Comparison of ENCODE assay signal across 20 cellular contexts in genomic region chr11:100316990-100317389, GRCh38.
A peak's percentile ranks its signal among the peaks of the same experiment; 100 is the strongest.
DNase-seq lines count a peak whose midpoint lies in the region; ATAC-seq, FAIRE-seq and TF ChIP-seq lines count a peak whose summit lies in the region.
"Had no signal": no experiment of that assay in that cellular context is flagged by ENCODE, and none has a peak within 500 bp of the region (broad histone marks: within the 10 kb centered on the region; RNA-seq: fewer than 3 reads in every experiment).

No MANE protein-coding gene starts in this region.

- H3K23me2 ChIP-seq in H1 (ENCODE audit: low read depth, low read length), result no peaks in the 10 kb centered on the region

- no peak for ATAC-seq in GM19035 (IDR thresholded peaks at IDR 0.05; ENCODE audit: unreplicated experiment)

- H3K9me3 ChIP-seq in H1 (ENCODE audit: insufficient read depth in 2 of 2, low read depth in 1 of 2, low read length in 1 of 2), result no peaks in the 10 kb centered on the region
- H3K9me3 ChIP-seq in neural progenitor cell (ENCODE audit: low read depth), result no peaks in the 10 kb centered on the region
- no peaks in the 10 kb centered on the region for H3K9me3 ChIP-seq in CD4-positive, alpha-beta memory T cell (ENCODE audit: control insufficient read depth in 1 of 2, low read length in 2 of 2)
- H3K9me3 ChIP-seq in right atrium auricular region, result no peaks in the 10 kb centered on the region
- H3K9me3 ChIP-seq: BE2C, Caco-2 had no signal

- H3K4me1 Mint-ChIP-seq in neural progenitor cell, result peaks cover 4% of the 10 kb centered on the region
- H3K4me1 Mint-ChIP-seq in CD4-positive, alpha-beta memory T cell, result no peaks in the 10 kb centered on the region
- H3K4me1 Mint-ChIP-seq: CD4-positive, CD25-positive, alpha-beta regulatory T cell had no signal

- no peak overlapping the region for H2BK120ac ChIP-seq in H1 (replicated peaks; ENCODE audit: low read depth, low read length)

- no peak overlapping the region for H3K56ac ChIP-seq in H1 (replicated peaks; ENCODE audit: insufficient read length, low read depth, low read length)

- H3K4me1 ChIP-seq in H1 (replicated peaks in 1 of 4; ENCODE audit: control insufficient read depth in 3 of 4, insufficient read depth in 4 of 4, low read length in 3 of 4), result no peaks in the 10 kb centered on the region
- no peaks in the 10 kb centered on the region for H3K4me1 ChIP-seq in neural progenitor cell
- H3K4me1 ChIP-seq in CD4-positive, alpha-beta memory T cell (ENCODE audit: insufficient read depth, low read length), result no peaks in the 10 kb centered on the region
- no peaks in the 10 kb centered on the region for H3K4me1 ChIP-seq in right atrium auricular region
- H3K4me1 ChIP-seq: BE2C, Caco-2 had no signal

- no peak overlapping the region for H3K9ac ChIP-seq in H1 (replicated peaks in 1 of 4; ENCODE audit: extremely low read depth in 1 of 4, low read depth in 3 of 4, low read length in 3 of 4)
- H3K9ac ChIP-seq in neural progenitor cell, result no peak overlapping the region

- H4K8ac ChIP-seq in H1 (ENCODE audit: extremely low read depth, insufficient read depth, low read length), result no peak overlapping the region

- no peak overlapping the region for H2BK12ac ChIP-seq in H1 (ENCODE audit: low read depth, low read length)

- no peak overlapping the region for H2AK5ac ChIP-seq in H1 (ENCODE audit: low read depth, low read length)

- H2AFZ ChIP-seq in H1 (ENCODE audit: low read length) (0 out of 2 replicates have a peak overlapping the region, but pooled peaks have one; percentile 26), neural progenitor cell (replicated peaks) (peak overlapping the region; percentile 51)

- H3K27ac ChIP-seq in H1 (ENCODE audit: low read depth, low read length) (no peak overlapping the region), neural progenitor cell (no peak overlapping the region), right atrium auricular region (no peak overlapping the region)
- H3K27ac ChIP-seq in CD4-positive, alpha-beta memory T cell (ENCODE audit: low read depth, low read length), result no peak overlapping the region
- H3K27ac ChIP-seq: HL-60 had no signal

- no peak for TF ChIP-seq EP300 in H1 (IDR thresholded peaks at IDR 0.05; ENCODE audit: borderline replicate concordance in 1 of 2, low read depth in 2 of 2, low read length in 2 of 2)

- no peaks in the 10 kb centered on the region for H3K27me3 ChIP-seq in H1 (replicated peaks in 1 of 4; ENCODE audit: control insufficient read depth in 3 of 4, extremely low read depth in 1 of 4, insufficient read depth in 3 of 4, low read length in 3 of 4)
- H3K27me3 ChIP-seq in neural progenitor cell, result no peaks in the 10 kb centered on the region
- no peaks in the 10 kb centered on the region for H3K27me3 ChIP-seq in CD4-positive, alpha-beta memory T cell (ENCODE audit: insufficient read depth, low read length)
- H3K27me3 ChIP-seq in right atrium auricular region, result no peaks in the 10 kb centered on the region
- H3K27me3 ChIP-seq: BE2C had no signal

- H3K4me3 ChIP-seq in H1 (ENCODE audit: extremely low read depth in 1 of 4, insufficient read depth in 2 of 4, low read depth in 3 of 4, low read length in 4 of 4) (no peak overlapping the region), neural progenitor cell (no peak overlapping the region), right atrium auricular region (no peak overlapping the region)
- no peak overlapping the region for H3K4me3 ChIP-seq in CD4-positive, alpha-beta memory T cell (ENCODE audit: low read length in 2 of 2)

- no peak for FAIRE-seq in H1 (lab: Jason Lieb, UNC)
- FAIRE-seq: A204.1, D721Med, GM12892, GM18507 had no signal

- H3K27me3 Mint-ChIP-seq in neural progenitor cell (ENCODE audit: insufficient read depth, low read depth), result no peaks in the 10 kb centered on the region
- no peaks in the 10 kb centered on the region for H3K27me3 Mint-ChIP-seq in CD4-positive, alpha-beta memory T cell
- H3K27me3 Mint-ChIP-seq: CD4-positive, CD25-positive, alpha-beta regulatory T cell had no signal

- no peak for TF ChIP-seq RAD21 in H1 (IDR thresholded peaks at IDR 0.05 in 1 of 2, conservative IDR thresholded peaks at IDR 0.05 in 1 of 2; ENCODE audit: low read depth in 2 of 2, low read length in 2 of 2)

- H4K91ac ChIP-seq in H1 (replicated peaks; ENCODE audit: insufficient read length, low read length), result no peak overlapping the region

- no peak overlapping the region for H3K4me3 Mint-ChIP-seq in neural progenitor cell
- no peak overlapping the region for H3K4me3 Mint-ChIP-seq in CD4-positive, alpha-beta memory T cell
- H3K4me3 Mint-ChIP-seq: CD4-positive, CD25-positive, alpha-beta regulatory T cell had no signal

- no peak overlapping the region for H3K18ac ChIP-seq in H1 (ENCODE audit: extremely low read depth, low read length)

- no peak overlapping the region for H4K5ac ChIP-seq in H1 (ENCODE audit: insufficient read length, low read depth, low read length)

- CTCF ChIA-PET in H1 (lab: Charles Lee; ENCODE audit: partially characterized antibody), result interaction anchor here (1.1 to 1.2 kb wide), 2 partner anchors 10 to 12 kb away, joined by 3 read pairs; no protein-coding TSS in a partner anchor
- CTCF ChIA-PET in CD4-positive, alpha-beta memory T cell (lab: Charles Lee; ENCODE audit: partially characterized antibody), result no interaction called here

- H3K23ac ChIP-seq in H1 (ENCODE audit: insufficient read length), result no peak overlapping the region

- intact Hi-C loops in CD4-positive, alpha-beta memory T cell (cut with micrococcal nuclease), result no loop called here

- no peaks in the 10 kb centered on the region for H4K20me1 ChIP-seq in H1 (replicated peaks in 1 of 2; ENCODE audit: control insufficient read depth in 1 of 2, insufficient read depth in 2 of 2, low read length in 2 of 2)
- H4K20me1 ChIP-seq in neural progenitor cell (ENCODE audit: low read depth), result no peaks in the 10 kb centered on the region

- H3K36me3 ChIP-seq in H1 (ENCODE audit: control insufficient read depth in 2 of 4, insufficient read depth in 4 of 4, low read length in 3 of 4) (no peaks in the 10 kb centered on the region), neural progenitor cell (no peaks in the 10 kb centered on the region), right atrium auricular region (no peaks in the 10 kb centered on the region)
- H3K36me3 ChIP-seq in CD4-positive, alpha-beta memory T cell (ENCODE audit: insufficient read depth, low read length), result no peaks in the 10 kb centered on the region
- H3K36me3 ChIP-seq: BE2C had no signal

- 89% methylated on average over 2 of the region's 2 CpGs; no CpG with 5 or more reads in 1 of the 2 experiments for WGBS in H1 (ENCODE audit: extremely low coverage in 1 of 2, insufficient coverage in 1 of 2, insufficient read length in 1 of 2, insufficient replicate concordance in 2 of 2, low coverage in 1 of 2, low lambda C conversion rate in 2 of 2, missing lambda C conversion rate in 1 of 2), 2 experiments

- H3F3A ChIP-seq in neural progenitor cell (ENCODE audit: low read depth), result no peaks in the 10 kb centered on the region

- H2BK5ac ChIP-seq in H1 (ENCODE audit: low read depth, low read length), result no peak overlapping the region

- POLR2A ChIA-PET in H1 (lab: Charles Lee; ENCODE audit: partially characterized antibody), result no interaction called here
- POLR2A ChIA-PET in CD4-positive, alpha-beta memory T cell (lab: Charles Lee; ENCODE audit: partially characterized antibody), result no interaction called here

- H3K79me2 ChIP-seq in H1 (ENCODE audit: control insufficient read depth in 1 of 2, insufficient read depth in 2 of 2, low read length in 2 of 2), result no peaks in the 10 kb centered on the region
- no peaks in the 10 kb centered on the region for H3K79me2 ChIP-seq in neural progenitor cell (ENCODE audit: low read depth)

- H3K4me2 ChIP-seq in H1 (ENCODE audit: insufficient read depth in 1 of 2, low read depth in 2 of 2, low read length in 2 of 2) (no peak overlapping the region), neural progenitor cell (no peak overlapping the region)

- H2BK15ac ChIP-seq in H1 (ENCODE audit: low read length), result no peak overlapping the region

- H2BK20ac ChIP-seq in H1 (ENCODE audit: low read length), result no peak overlapping the region

- no peak for TF ChIP-seq POLR2A in H1 (IDR thresholded peaks at IDR 0.05; ENCODE audit: control extremely low read depth in 1 of 2, low read depth in 2 of 2, low read length in 2 of 2)
- no peak for TF ChIP-seq POLR2A in erythroblast (IDR thresholded peaks at IDR 0.05; ENCODE audit: low read length)

- no peaks in the 10 kb centered on the region for H3K79me1 ChIP-seq in H1 (ENCODE audit: low read depth, low read length)

- peak overlapping the region; percentile 8 for H3K27ac Mint-ChIP-seq in neural progenitor cell
- H3K27ac Mint-ChIP-seq in CD4-positive, alpha-beta memory T cell, result no peak overlapping the region
- H3K27ac Mint-ChIP-seq: CD4-positive, CD25-positive, alpha-beta regulatory T cell had no signal

- TF ChIP-seq CTCF in H1 (IDR thresholded peaks at IDR 0.05; ENCODE audit: control extremely low read depth in 1 of 3, insufficient read depth in 1 of 3, low read depth in 1 of 3, low read length in 3 of 3) (no peak), neural progenitor cell (IDR thresholded peaks at IDR 0.05) (no peak), right atrium auricular region (IDR thresholded peaks at IDR 0.05) (no peak)

- no peaks in the 10 kb centered on the region for H3K36me3 Mint-ChIP-seq in neural progenitor cell
- no peaks in the 10 kb centered on the region for H3K36me3 Mint-ChIP-seq in CD4-positive, alpha-beta memory T cell
- H3K36me3 Mint-ChIP-seq: CD4-positive, CD25-positive, alpha-beta regulatory T cell had no signal

- DNase-seq in NCI-H146 (lab: John Stamatoyannopoulos, UW) (peak; percentile 55), H1 (ENCODE audit: low read depth in 1 of 2, low spot score in 2 of 2) (no peak), neural progenitor cell (ENCODE audit: low spot score) (no peak), erythroblast (lab: John Stamatoyannopoulos, UW) (no peak), right atrium auricular region (ENCODE audit: low spot score) (no peak)
- DNase-seq in CD4-positive, alpha-beta memory T cell, result no peak
- DNase-seq: ACHN; BE2C; C1 segment of cervical spinal cord; Caco-2; CD4-positive, CD25-positive, alpha-beta regulatory T cell; DMS79; GDM1; HCEC 1CT had no signal

- no peak overlapping the region for H3K14ac ChIP-seq in H1 (ENCODE audit: insufficient read length)

- H3K9me3 Mint-ChIP-seq in neural progenitor cell, result no peaks in the 10 kb centered on the region
- peaks cover 0 to 29% (median 13%) of the 10 kb centered on the region in 8 donors for H3K9me3 Mint-ChIP-seq in CD4-positive, alpha-beta memory T cell

- H3K4ac ChIP-seq in H1 (replicated peaks; ENCODE audit: insufficient read length, low read depth, low read length), result no peak overlapping the region

TF ChIP-seq in H1, 55 proteins besides CTCF, POLR2A, EP300 and RAD21 (continues in another document):
- TF ChIP-seq TAF1 (IDR thresholded peaks at IDR 0.05; ENCODE audit: low read depth, low read length), result no peak
- TF ChIP-seq SP4 (IDR thresholded peaks at IDR 0.05; ENCODE audit: low read length), result no peak
- no peak for TF ChIP-seq YY1 (IDR thresholded peaks at IDR 0.05; ENCODE audit: low read depth, low read length)
- no peak for TF ChIP-seq TEAD4 (IDR thresholded peaks at IDR 0.05; ENCODE audit: low read depth, low read length)
- no peak for TF ChIP-seq ATF3 (IDR thresholded peaks at IDR 0.05; ENCODE audit: insufficient read depth, low read depth, low read length)
